Comparison of ENCODE assay signal across 14 cellular contexts in the genomic region with DNA sequence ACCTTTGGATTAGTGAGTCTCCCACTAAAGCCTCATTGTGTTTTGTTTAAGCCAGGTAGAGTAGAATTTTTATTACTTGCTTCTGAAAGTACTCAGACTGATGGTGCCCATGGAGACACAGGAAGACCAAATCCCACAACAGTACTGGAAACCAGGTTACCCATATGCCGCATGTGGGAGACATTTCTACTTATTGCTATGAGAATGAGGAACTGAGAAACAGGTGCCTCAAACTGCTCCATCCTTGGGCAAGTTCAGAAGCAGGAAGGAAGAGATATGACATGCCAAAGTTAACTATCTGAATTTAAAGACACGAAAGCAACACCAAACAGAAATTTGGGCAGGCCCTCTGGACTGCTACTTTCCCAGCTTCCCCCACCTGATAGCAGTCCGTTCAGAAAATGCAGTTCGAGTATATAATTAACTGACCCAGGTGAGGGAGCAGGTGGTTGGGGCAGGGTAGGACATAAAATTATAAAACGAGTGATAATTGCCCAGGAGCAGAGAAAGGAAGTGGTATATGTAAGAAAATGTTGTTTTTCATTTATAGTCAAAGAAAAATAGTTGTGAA.
DNase-seq lines count a peak whose midpoint lies in the region; ATAC-seq and TF ChIP-seq lines count a peak whose summit lies in the region.
"Had no signal": no experiment of that assay in that cellular context is flagged by ENCODE, and none has a peak within 500 bp of the region (broad histone marks: within the 10 kb centered on the region; RNA-seq: fewer than 3 reads in every experiment).

No MANE protein-coding gene starts in this region.

- 57 to 66% (median 62%) methylated on average over 5 of the region's 5 CpGs for WGBS in adrenal gland, 4 donors

- no peaks in the 10 kb centered on the region for H3K4me1 ChIP-seq in adrenal gland (replicated peaks in 1 of 2)
- H3K4me1 ChIP-seq: BE2C had no signal

- H3K4me1 Mint-ChIP-seq in endothelial cell (ENCODE audit: unreplicated experiment): no peaks in the 10 kb centered on the region
- H3K4me1 Mint-ChIP-seq: activated naive CD4-positive, alpha-beta T cell treated with anti-CD3 and anti-CD28 coated beads, Interleukin-2, amount 50 U/mL, for 24 hours had no signal

- no peaks in the 10 kb centered on the region for H3K36me3 Mint-ChIP-seq in endothelial cell (ENCODE audit: low read depth, unreplicated experiment)
- H3K36me3 Mint-ChIP-seq: activated naive CD4-positive, alpha-beta T cell treated with anti-CD3 and anti-CD28 coated beads, Interleukin-2, amount 50 U/mL, for 24 hours had no signal

- peaks cover 1% of the 10 kb centered on the region for H3K27me3 Mint-ChIP-seq in endothelial cell (ENCODE audit: unreplicated experiment)

- DNase-seq in GM13976 (ENCODE audit: low spot score) (peak; percentile 2), MV-4-11 (lab: John Stamatoyannopoulos, UW) (peak; percentile 80), NCI-H2171 (lab: John Stamatoyannopoulos, UW) (no peak), adrenal gland (no peak), endothelial cell (ENCODE audit: low spot score) (no peak), NCI-H446 treated with DMSO at 0.1 percent for 48 hours (lab: John Stamatoyannopoulos, UW) (no peak)
- DNase-seq: BE2C, dorsolateral prefrontal cortex, KBM-7 had no signal

- H3K4me3 Mint-ChIP-seq in endothelial cell (ENCODE audit: unreplicated experiment): no peak overlapping the region
- H3K4me3 Mint-ChIP-seq: activated naive CD4-positive, alpha-beta T cell treated with anti-CD3 and anti-CD28 coated beads, Interleukin-2, amount 50 U/mL, for 24 hours; nephron had no signal

- TF ChIP-seq CTCF in GM13976 (IDR thresholded peaks at IDR 0.05; ENCODE audit: borderline replicate concordance, control extremely low read depth, extremely low read depth, insufficient read depth, missing control alignments) (no peak), adrenal gland (IDR thresholded peaks at IDR 0.05) (no peak), endothelial cell (IDR thresholded peaks at IDR 0.05; ENCODE audit: unreplicated experiment) (no peak)

- no peak for TF ChIP-seq POLR2A in adrenal gland (IDR thresholded peaks at IDR 0.05)

- H3K9me3 Mint-ChIP-seq in endothelial cell (ENCODE audit: unreplicated experiment): no peaks in the 10 kb centered on the region
- H3K9me3 Mint-ChIP-seq: nephron had no signal

- no peaks in the 10 kb centered on the region for H3K36me3 ChIP-seq in adrenal gland (replicated peaks in 1 of 2)
- H3K36me3 ChIP-seq: BE2C, thoracic aorta had no signal

- peak; percentile 98 for ATAC-seq in GM19468 (IDR thresholded peaks at IDR 0.05; ENCODE audit: extremely low read depth, unreplicated experiment)
- peak; percentile 97 for ATAC-seq in HG03039 (IDR thresholded peaks at IDR 0.05; ENCODE audit: unreplicated experiment)

- no peak overlapping the region for H3K4me3 ChIP-seq in adrenal gland
- H3K4me3 ChIP-seq: dorsolateral prefrontal cortex, thoracic aorta had no signal

- no peak overlapping the region for H3K27ac ChIP-seq in adrenal gland
- H3K27ac ChIP-seq: dorsolateral prefrontal cortex, thoracic aorta had no signal

- H3K9me3 ChIP-seq in adrenal gland (replicated peaks in 1 of 3): no peaks in the 10 kb centered on the region
- H3K9me3 ChIP-seq: BE2C, thoracic aorta had no signal

- intact Hi-C loops in adrenal gland (cut with DNase I): no loop called here

- no peak overlapping the region for H3K27ac Mint-ChIP-seq in endothelial cell (ENCODE audit: unreplicated experiment)
- H3K27ac Mint-ChIP-seq: activated naive CD4-positive, alpha-beta T cell treated with anti-CD3 and anti-CD28 coated beads, Interleukin-2, amount 50 U/mL, for 24 hours had no signal

- in situ Hi-C loops in GM13976 (cut with MboI; ENCODE audit: low sequenced_read_pairs, unreplicated experiment): no loop called here

- H3K27me3 ChIP-seq in adrenal gland: no peaks in the 10 kb centered on the region
- H3K27me3 ChIP-seq: BE2C, dorsolateral prefrontal cortex had no signal

Comparison
In these comparisons a context has a peak if more than half of its experiments do, and no peak if none do; other contexts are left out.
1. DNase-seq: peak in GM13976 (single experiment) and MV-4-11 (single experiment); none in NCI-H2171 (single experiment), adrenal gland (0 of 7), endothelial cell (single experiment) and NCI-H446 treated with DMSO at 0.1 percent for 48 hours (single experiment).